ENCODE assay signal across 21 cellular contexts in genomic region chr4:33465565-33465964, GRCh38.
DNase-seq lines count a peak whose midpoint lies in the region; ATAC-seq, FAIRE-seq and TF ChIP-seq lines count a peak whose summit lies in the region.
"Had no signal": no experiment of that assay in that cellular context is flagged by ENCODE, and none has a peak within 500 bp of the region (broad histone marks: within the 10 kb centered on the region; RNA-seq: fewer than 3 reads in every experiment).

No MANE protein-coding gene starts in this region.

- H2BK20ac ChIP-seq in IMR-90 (ENCODE audit: low read depth, low read length) (no peak overlapping the region), H1 (ENCODE audit: low read length) (no peak overlapping the region)

- no peak overlapping the region for H2BK15ac ChIP-seq in IMR-90 (ENCODE audit: low read depth, low read length)
- no peak overlapping the region for H2BK15ac ChIP-seq in H1 (ENCODE audit: low read length)

- ATAC-seq in HepG2 (no peak), right lobe of liver (no peak), IMR-90 (ENCODE audit: low read depth) (no peak), body of pancreas (no peak), gastrocnemius medialis (no peak)
- ATAC-seq: CD8-positive, alpha-beta T cell had no signal

- H4K5ac ChIP-seq in IMR-90 (ENCODE audit: low read depth, low read length), result no peak overlapping the region
- H4K5ac ChIP-seq in H1 (ENCODE audit: insufficient read length, low read depth, low read length), result no peak overlapping the region

- no peaks in the 10 kb centered on the region for H4K20me1 ChIP-seq in HepG2 (ENCODE audit: insufficient read depth, low read length)
- no peaks in the 10 kb centered on the region for H4K20me1 ChIP-seq in IMR-90 (ENCODE audit: insufficient read depth, low read length)
- no peaks in the 10 kb centered on the region for H4K20me1 ChIP-seq in H1 (replicated peaks in 1 of 2; ENCODE audit: control insufficient read depth in 1 of 2, insufficient read depth in 2 of 2, low read length in 2 of 2)
- H4K20me1 ChIP-seq: BLaER1 treated with 17β-estradiol and CSF1 and Interleukin-3, amounts not matched to agents 10 nM and 100 nM had no signal

- no peaks in the 10 kb centered on the region for H3K4me1 ChIP-seq in HepG2 (ENCODE audit: insufficient read depth, low read length)
- H3K4me1 ChIP-seq in right lobe of liver, result no peaks in the 10 kb centered on the region
- no peaks in the 10 kb centered on the region for H3K4me1 ChIP-seq in IMR-90 (ENCODE audit: control insufficient read depth, insufficient read depth, low read length)
- H3K4me1 ChIP-seq in H1 (replicated peaks in 1 of 4; ENCODE audit: control insufficient read depth in 3 of 4, insufficient read depth in 4 of 4, low read length in 3 of 4), result no peaks in the 10 kb centered on the region
- H3K4me1 ChIP-seq in body of pancreas, result no peaks in the 10 kb centered on the region
- no peaks in the 10 kb centered on the region for H3K4me1 ChIP-seq in gastrocnemius medialis
- H3K4me1 ChIP-seq: BLaER1 treated with 17β-estradiol and CSF1 and Interleukin-3, amounts not matched to agents 10 nM and 100 nM; Caco-2 had no signal

- H2BK12ac ChIP-seq in H1 (ENCODE audit: low read depth, low read length), result no peak overlapping the region

- no peak overlapping the region for H3K27ac Mint-ChIP-seq in MCF 10A (ENCODE audit: low read depth, unreplicated experiment)
- H3K27ac Mint-ChIP-seq: B cell; CD4-positive, alpha-beta T cell; CD8-positive, alpha-beta T cell had no signal

- H2BK5ac ChIP-seq in IMR-90 (ENCODE audit: low read depth, low read length, poor library complexity, severe bottlenecking), result no peak overlapping the region
- no peak overlapping the region for H2BK5ac ChIP-seq in H1 (ENCODE audit: low read depth, low read length)

- no TSS peak for BruUV-seq in HepG2 (replicated peaks; lab: Mats Ljungman, UMichigan)
- BruUV-seq in IMR-90 (replicated peaks; lab: Mats Ljungman, UMichigan), result no TSS peak
- no TSS peak for BruUV-seq in MCF 10A (replicated peaks; lab: Mats Ljungman, UMichigan)

- H2AFZ ChIP-seq in HepG2 (ENCODE audit: low read length), result no peak overlapping the region
- no peak overlapping the region for H2AFZ ChIP-seq in IMR-90 (replicated peaks; ENCODE audit: low read length, poor library complexity)
- H2AFZ ChIP-seq in H1 (ENCODE audit: low read length), result no peak overlapping the region

- no peaks in the 10 kb centered on the region for H3K9me1 ChIP-seq in IMR-90 (ENCODE audit: insufficient read depth, low read length)

- H4K91ac ChIP-seq in IMR-90 (ENCODE audit: insufficient read depth, low read depth, low read length) (no peak overlapping the region), H1 (replicated peaks; ENCODE audit: insufficient read length, low read length) (no peak overlapping the region)

- DNase-seq in HepG2 (ENCODE audit: low spot score) (no peak), right lobe of liver (no peak), IMR-90 (no peak), H1 (ENCODE audit: low read depth in 1 of 2, low spot score in 2 of 2) (no peak), body of pancreas (no peak), MCF 10A (ENCODE audit: unreplicated experiment) (no peak), gastrocnemius medialis (no peak)
- DNase-seq: AML-193; Caco-2; Calu3; CD4-positive, alpha-beta T cell; CD8-positive, alpha-beta T cell; DMS79 treated with DMSO at 0.1 percent for 48 hours; GF-D8 had no signal

- H3K14ac ChIP-seq in IMR-90 (replicated peaks; ENCODE audit: low read depth, low read length) (no peak overlapping the region), H1 (ENCODE audit: insufficient read length) (no peak overlapping the region)

- H3K4me3 Mint-ChIP-seq in MCF 10A (ENCODE audit: unreplicated experiment), result no peak overlapping the region
- H3K4me3 Mint-ChIP-seq: B cell; CD4-positive, alpha-beta T cell; CD8-positive, alpha-beta T cell had no signal

- in situ Hi-C loops in HepG2 (cut with HindIII; ENCODE audit: extremely low pct_ligation_motif_present, low pct_unique_long_range_greater_than_20kb) (no loop called here), IMR-90 (cut with MboI; ENCODE audit: low sequenced_read_pairs) (no loop called here), gastrocnemius medialis (cut with MboI; ENCODE audit: low sequenced_read_pairs in 4 of 4) (no loop called here)

- H2BK120ac ChIP-seq in IMR-90 (ENCODE audit: low read depth, low read length) (no peak overlapping the region), H1 (replicated peaks; ENCODE audit: low read depth, low read length) (no peak overlapping the region)

- no peak overlapping the region for H2AK9ac ChIP-seq in IMR-90 (replicated peaks; ENCODE audit: low read depth, low read length, poor library complexity)

- H3K27ac ChIP-seq in HepG2 (ENCODE audit: extremely low read length, insufficient read depth, low read length) (no peak overlapping the region), right lobe of liver (no peak overlapping the region), IMR-90 (ENCODE audit: insufficient read depth, low read length) (no peak overlapping the region), H1 (ENCODE audit: low read depth, low read length) (no peak overlapping the region), body of pancreas (no peak overlapping the region), gastrocnemius medialis (no peak overlapping the region)
- H3K27ac ChIP-seq: 22Rv1; BLaER1 treated with 17β-estradiol and CSF1 and Interleukin-3, amounts not matched to agents 10 nM and 100 nM; C4-2B had no signal

- intact Hi-C loops in HepG2 (cut with micrococcal nuclease; ENCODE audit: unreplicated experiment) (no loop called here), right lobe of liver (cut with DNase I) (no loop called here), IMR-90 (cut with micrococcal nuclease) (no loop called here), body of pancreas (cut with DNase I) (no loop called here), MCF 10A (cut with micrococcal nuclease) (no loop called here), gastrocnemius medialis (cut with DNase I; ENCODE audit: low total_unique reads) (no loop called here)

- no peak overlapping the region for H4K8ac ChIP-seq in IMR-90 (ENCODE audit: low read depth in 2 of 2, low read length in 2 of 2)
- H4K8ac ChIP-seq in H1 (ENCODE audit: extremely low read depth, insufficient read depth, low read length), result no peak overlapping the region

- TF ChIP-seq EP300 in HepG2 (IDR thresholded peaks at IDR 0.05; ENCODE audit: low read depth in 2 of 2, low read length in 2 of 2), result no peak
- no peak for TF ChIP-seq EP300 in HepG2 (CRISPR knock-in tag; IDR thresholded peaks at IDR 0.05; ENCODE audit: borderline replicate concordance)
- no peak for TF ChIP-seq EP300 in H1 (IDR thresholded peaks at IDR 0.05; ENCODE audit: borderline replicate concordance in 1 of 2, low read depth in 2 of 2, low read length in 2 of 2)

- H3K23ac ChIP-seq in IMR-90 (ENCODE audit: low read depth, low read length) (no peak overlapping the region), H1 (ENCODE audit: insufficient read length) (no peak overlapping the region)

- H3K79me2 ChIP-seq in HepG2 (ENCODE audit: insufficient read depth, low read length), result no peaks in the 10 kb centered on the region
- no peaks in the 10 kb centered on the region for H3K79me2 ChIP-seq in H1 (ENCODE audit: control insufficient read depth in 1 of 2, insufficient read depth in 2 of 2, low read length in 2 of 2)

- TF ChIP-seq POLR2A in HepG2 (IDR thresholded peaks at IDR 0.05; ENCODE audit: insufficient read depth in 1 of 2, low read depth in 2 of 2, low read length in 2 of 2), result no peak
- TF ChIP-seq POLR2A in right lobe of liver (IDR thresholded peaks at IDR 0.05), result no peak
- TF ChIP-seq POLR2A in IMR-90 (IDR thresholded peaks at IDR 0.05; ENCODE audit: low read depth, low read length), result no peak
- TF ChIP-seq POLR2A in H1 (IDR thresholded peaks at IDR 0.05; ENCODE audit: control extremely low read depth in 1 of 2, low read depth in 2 of 2, low read length in 2 of 2), result no peak
- TF ChIP-seq POLR2A in body of pancreas (IDR thresholded peaks at IDR 0.05), result no peak
- TF ChIP-seq POLR2A in gastrocnemius medialis (IDR thresholded peaks at IDR 0.05), result no peak

- no peak for TF ChIP-seq RAD21 in HepG2 (CRISPR knock-in tag; IDR thresholded peaks at IDR 0.05)
- TF ChIP-seq RAD21 in IMR-90 (IDR thresholded peaks at IDR 0.05; ENCODE audit: low read length), result no peak
- no peak for TF ChIP-seq RAD21 in H1 (IDR thresholded peaks at IDR 0.05 in 1 of 2, conservative IDR thresholded peaks at IDR 0.05 in 1 of 2; ENCODE audit: low read depth in 2 of 2, low read length in 2 of 2)

- POLR2A ChIA-PET in HepG2 (lab: Yijun Ruan, JAX), result no interaction called here
- POLR2A ChIA-PET in IMR-90 (lab: Charles Lee; ENCODE audit: unreplicated experiment), result no interaction called here
- POLR2A ChIA-PET in H1 (lab: Charles Lee; ENCODE audit: partially characterized antibody), result no interaction called here
- POLR2A ChIA-PET in MCF 10A (lab: Yijun Ruan, JAX), result no interaction called here

- H3K18ac ChIP-seq in IMR-90 (ENCODE audit: low read depth, low read length) (no peak overlapping the region), H1 (ENCODE audit: extremely low read depth, low read length) (no peak overlapping the region)

- H3K4ac ChIP-seq in IMR-90 (ENCODE audit: low read depth, low read length) (no peak overlapping the region), H1 (replicated peaks; ENCODE audit: insufficient read length, low read depth, low read length) (no peak overlapping the region)

- H3K36me3 ChIP-seq in HepG2 (replicated peaks in 1 of 2; ENCODE audit: control insufficient read depth in 1 of 2, insufficient read depth in 2 of 2, low read length in 2 of 2), result no peaks in the 10 kb centered on the region
- H3K36me3 ChIP-seq in right lobe of liver, result no peaks in the 10 kb centered on the region
- no peaks in the 10 kb centered on the region for H3K36me3 ChIP-seq in IMR-90 (ENCODE audit: control insufficient read depth, insufficient read depth, low read length)
- no peaks in the 10 kb centered on the region; a peak in 1 of 8 replicates for H3K36me3 ChIP-seq in H1 (ENCODE audit: control insufficient read depth in 2 of 4, insufficient read depth in 4 of 4, low read length in 3 of 4)
- no peaks in the 10 kb centered on the region for H3K36me3 ChIP-seq in body of pancreas (replicated peaks in 1 of 2; ENCODE audit: insufficient read depth in 1 of 2, low read depth in 2 of 2)
- no peaks in the 10 kb centered on the region for H3K36me3 ChIP-seq in gastrocnemius medialis
- H3K36me3 ChIP-seq: BLaER1 treated with 17β-estradiol and CSF1 and Interleukin-3, amounts not matched to agents 10 nM and 100 nM had no signal

- H3K4me2 ChIP-seq in HepG2 (ENCODE audit: low read depth, low read length) (no peak overlapping the region), IMR-90 (ENCODE audit: low read depth, low read length) (no peak overlapping the region), H1 (ENCODE audit: insufficient read depth in 1 of 2, low read depth in 2 of 2, low read length in 2 of 2) (no peak overlapping the region)
- H3K4me2 ChIP-seq: BLaER1 treated with 17β-estradiol and CSF1 and Interleukin-3, amounts not matched to agents 10 nM and 100 nM had no signal

- no peak overlapping the region for H3K4me3 ChIP-seq in HepG2 (replicated peaks in 1 of 3; ENCODE audit: insufficient read depth in 1 of 3, low read depth in 2 of 3, low read length in 3 of 3)
- no peak overlapping the region for H3K4me3 ChIP-seq in right lobe of liver
- H3K4me3 ChIP-seq in IMR-90 (ENCODE audit: insufficient read depth, low read depth, low read length), result no peak overlapping the region
- no peak overlapping the region for H3K4me3 ChIP-seq in H1 (ENCODE audit: extremely low read depth in 1 of 4, insufficient read depth in 2 of 4, low read depth in 3 of 4, low read length in 4 of 4)
- no peak overlapping the region for H3K4me3 ChIP-seq in body of pancreas
- H3K4me3 ChIP-seq in gastrocnemius medialis, result no peak overlapping the region
- H3K4me3 ChIP-seq: BLaER1 treated with 17β-estradiol and CSF1 and Interleukin-3, amounts not matched to agents 10 nM and 100 nM had no signal

- CTCF ChIA-PET in HepG2 (lab: Yijun Ruan, JAX; ENCODE audit: low intra/inter-chr PET ratio, low total read pairs) (no interaction called here), IMR-90 (lab: Yijun Ruan, JAX) (no interaction called here), H1 (lab: Charles Lee; ENCODE audit: partially characterized antibody) (no interaction called here), MCF 10A (lab: Yijun Ruan, JAX) (no interaction called here)

- H3K36me3 Mint-ChIP-seq in MCF 10A (ENCODE audit: insufficient read depth, unreplicated experiment), result no peaks in the 10 kb centered on the region
- H3K36me3 Mint-ChIP-seq: CD8-positive, alpha-beta T cell had no signal

- H3K79me1 ChIP-seq in IMR-90 (ENCODE audit: low read depth in 1 of 2, low read length in 2 of 2), result no peaks in the 10 kb centered on the region
- no peaks in the 10 kb centered on the region for H3K79me1 ChIP-seq in H1 (ENCODE audit: low read depth, low read length)

- no peaks in the 10 kb centered on the region for H3K4me1 Mint-ChIP-seq in MCF 10A (ENCODE audit: insufficient read depth, unreplicated experiment)
- H3K4me1 Mint-ChIP-seq: B cell had no signal

- no peak overlapping the region for H2AK5ac ChIP-seq in IMR-90 (ENCODE audit: low read depth, low read length)
- no peak overlapping the region for H2AK5ac ChIP-seq in H1 (ENCODE audit: low read depth, low read length)

- H3K9me3 Mint-ChIP-seq in MCF 10A (ENCODE audit: unreplicated experiment), result no peaks in the 10 kb centered on the region

- H3K56ac ChIP-seq in IMR-90 (ENCODE audit: extremely low read depth, insufficient read depth, low read length) (no peak overlapping the region), H1 (replicated peaks; ENCODE audit: insufficient read length, low read depth, low read length) (no peak overlapping the region)

- dilution Hi-C loops in IMR-90 (cut with HindIII; ENCODE audit: low sequenced_read_pairs, unreplicated experiment), result no loop called here

- FAIRE-seq in HepG2 (lab: Jason Lieb, UNC) (no peak), H1 (lab: Jason Lieb, UNC) (no peak)
- FAIRE-seq: D721Med, G401.6, GM12891 had no signal

- H3K23me2 ChIP-seq in H1 (ENCODE audit: low read depth, low read length), result no peaks in the 10 kb centered on the region

- H3K9me3 ChIP-seq in HepG2 (ENCODE audit: low read length) (peaks cover 48% of the 10 kb centered on the region), right lobe of liver (no peaks in the 10 kb centered on the region), IMR-90 (ENCODE audit: control insufficient read depth, insufficient read depth, low read length) (no peaks in the 10 kb centered on the region; the same call in 1 of the 2 replicates), H1 (ENCODE audit: insufficient read depth in 2 of 2, low read depth in 1 of 2, low read length in 1 of 2) (no peaks in the 10 kb centered on the region), body of pancreas (no peaks in the 10 kb centered on the region), gastrocnemius medialis (no peaks in the 10 kb centered on the region)
- H3K9me3 ChIP-seq: Caco-2 had no signal

- no peaks in the 10 kb centered on the region for H3K27me3 ChIP-seq in HepG2 (ENCODE audit: control insufficient read depth in 1 of 2, insufficient read depth in 2 of 2, low read length in 2 of 2)
- no peaks in the 10 kb centered on the region for H3K27me3 ChIP-seq in right lobe of liver
- H3K27me3 ChIP-seq in IMR-90 (ENCODE audit: control insufficient read depth, insufficient read depth, low read length), result no peaks in the 10 kb centered on the region
- H3K27me3 ChIP-seq in H1 (replicated peaks in 1 of 4; ENCODE audit: control insufficient read depth in 3 of 4, extremely low read depth in 1 of 4, insufficient read depth in 3 of 4, low read length in 3 of 4), result no peaks in the 10 kb centered on the region
- H3K27me3 ChIP-seq in body of pancreas, result no peaks in the 10 kb centered on the region
- H3K27me3 ChIP-seq in gastrocnemius medialis, result no peaks in the 10 kb centered on the region
- H3K27me3 ChIP-seq: BLaER1 treated with 17β-estradiol and CSF1 and Interleukin-3, amounts not matched to agents 10 nM and 100 nM had no signal

- TF ChIP-seq CTCF in HepG2 (CRISPR knock-in tag; IDR thresholded peaks at IDR 0.05), result no peak
- no peak for TF ChIP-seq CTCF in right lobe of liver (IDR thresholded peaks at IDR 0.05)
- TF ChIP-seq CTCF in IMR-90 (conservative IDR thresholded peaks at IDR 0.05; ENCODE audit: low read depth, low read length), result no peak
- TF ChIP-seq CTCF in H1 (IDR thresholded peaks at IDR 0.05; ENCODE audit: control extremely low read depth in 1 of 3, insufficient read depth in 1 of 3, low read depth in 1 of 3, low read length in 3 of 3), result no peak
- TF ChIP-seq CTCF in body of pancreas (IDR thresholded peaks at IDR 0.05), result no peak
- TF ChIP-seq CTCF in MCF 10A (IDR thresholded peaks at IDR 0.05; ENCODE audit: unreplicated experiment), result no peak
- no peak for TF ChIP-seq CTCF in gastrocnemius medialis (IDR thresholded peaks at IDR 0.05 in 4 of 5, conservative IDR thresholded peaks at IDR 0.05 in 1 of 5)

- H3K9ac ChIP-seq in HepG2 (ENCODE audit: insufficient read depth, low read depth, low read length) (no peak overlapping the region), IMR-90 (ENCODE audit: low read depth, low read length) (no peak overlapping the region), H1 (replicated peaks in 1 of 4; ENCODE audit: extremely low read depth in 1 of 4, low read depth in 3 of 4, low read length in 3 of 4) (no peak overlapping the region)
- H3K9ac ChIP-seq: BLaER1 treated with 17β-estradiol and CSF1 and Interleukin-3, amounts not matched to agents 10 nM and 100 nM had no signal

- no peaks in the 10 kb centered on the region for H3K27me3 Mint-ChIP-seq in MCF 10A (ENCODE audit: insufficient read depth, unreplicated experiment)
- H3K27me3 Mint-ChIP-seq: B cell; CD4-positive, alpha-beta T cell had no signal

Comparison
In these comparisons a context has a peak if more than half of its experiments do, and no peak if none do; other contexts are left out.
1. Of the 41 proteins assayed by ChIP-seq in both HepG2 and H1: peak only in HepG2: none; only in H1: none; in both: MAFK; in neither: 40.